Comparison of ENCODE assay signal across 14 cellular contexts in genomic region chr22:44097263-44098020, GRCh38.
A peak's percentile ranks its signal among the peaks of the same experiment; 100 is the strongest.
DNase-seq lines count a peak whose midpoint lies in the region; ATAC-seq, FAIRE-seq and TF ChIP-seq lines count a peak whose summit lies in the region.
"Had no signal": no experiment of that assay in that cellular context is flagged by ENCODE, and none has a peak within 500 bp of the region (broad histone marks: within the 10 kb centered on the region; RNA-seq: fewer than 3 reads in every experiment).

No MANE protein-coding gene starts in this region.

- intact Hi-C loops in natural killer cell (cut with micrococcal nuclease): no loop called here
- intact Hi-C loops in kidney (cut with DNase I): no loop called here

- H3K4me1 ChIP-seq in kidney (ENCODE audit: control insufficient read depth in 1 of 2, insufficient read depth in 1 of 2, low read depth in 1 of 2, low read length in 2 of 2) (no peaks in the 10 kb centered on the region), osteoblast (ENCODE audit: insufficient read depth, low read length) (no peaks in the 10 kb centered on the region)

- no peak overlapping the region for H3K4me3 Mint-ChIP-seq in natural killer cell treated with Interleukin-12 subunit alpha and Interleukin-12 subunit beta and Interleukin-15 and Interleukin-18, amount 100 ng/mL, for 72 hours
- no peak overlapping the region for H3K4me3 Mint-ChIP-seq in natural killer cell
- H3K4me3 Mint-ChIP-seq in glutamatergic neuron (ENCODE audit: unreplicated experiment): no peak overlapping the region
- H3K4me3 Mint-ChIP-seq: B cell; CD4-positive, alpha-beta T cell had no signal

- no peak overlapping the region for H3K27ac Mint-ChIP-seq in natural killer cell treated with Interleukin-12 subunit alpha and Interleukin-12 subunit beta and Interleukin-15 and Interleukin-18, amount 100 ng/mL, for 72 hours
- no peak overlapping the region for H3K27ac Mint-ChIP-seq in natural killer cell
- H3K27ac Mint-ChIP-seq in glutamatergic neuron (ENCODE audit: unreplicated experiment): no peak overlapping the region
- H3K27ac Mint-ChIP-seq: B cell; CD4-positive, alpha-beta T cell had no signal

- H3K4me2 ChIP-seq in osteoblast (ENCODE audit: insufficient read depth, low read length): no peak overlapping the region

- no peak overlapping the region for H3K4me3 ChIP-seq in kidney (ENCODE audit: low read length in 2 of 2)
- H3K4me3 ChIP-seq in osteoblast (ENCODE audit: insufficient read depth, low read length): no peak overlapping the region

- H3K27me3 Mint-ChIP-seq in natural killer cell treated with Interleukin-12 subunit alpha and Interleukin-12 subunit beta and Interleukin-15 and Interleukin-18, amount 100 ng/mL, for 72 hours: no peaks in the 10 kb centered on the region
- H3K27me3 Mint-ChIP-seq in natural killer cell (ENCODE audit: low read depth in 2 of 2) (no peaks in the 10 kb centered on the region), glutamatergic neuron (ENCODE audit: unreplicated experiment) (no peaks in the 10 kb centered on the region)
- H3K27me3 Mint-ChIP-seq: B cell; CD4-positive, alpha-beta T cell had no signal

- FAIRE-seq in kidney (lab: Jason Lieb, UNC): no peak
- FAIRE-seq: A204.1, H54 had no signal

- H3K27ac ChIP-seq in kidney (ENCODE audit: low read depth in 2 of 2, low read length in 2 of 2): no peak overlapping the region
- no peak overlapping the region for H3K27ac ChIP-seq in osteoblast (ENCODE audit: low read depth, low read length)

- no peak overlapping the region for H2AFZ ChIP-seq in osteoblast (ENCODE audit: low read length)

- H3K36me3 ChIP-seq in kidney (ENCODE audit: control insufficient read depth in 1 of 2, insufficient read depth in 2 of 2, low read length in 2 of 2) (no peaks in the 10 kb centered on the region), osteoblast (ENCODE audit: insufficient read depth, low read length) (no peaks in the 10 kb centered on the region)

- H3K27me3 ChIP-seq in osteoblast (ENCODE audit: insufficient read depth, low read length): no peaks in the 10 kb centered on the region

- no peaks in the 10 kb centered on the region for H3K79me2 ChIP-seq in osteoblast (ENCODE audit: insufficient read depth, low read length)

- peak; percentile 58 for DNase-seq in natural killer cell treated with Interleukin-12 subunit alpha and Interleukin-12 subunit beta and Interleukin-15 and Interleukin-18, amount 100 ng/mL, for 72 hours (ENCODE audit: low spot score)
- DNase-seq in natural killer cell (no peak), kidney (peak; percentile 63), osteoblast (ENCODE audit: insufficient read length, low spot score, missing footprints) (peak; percentile 58), glutamatergic neuron (no peak), kidney tubule cell (ENCODE audit: low spot score) (no peak)
- DNase-seq: Calu3; CD4-positive, alpha-beta T cell; DMS 273 treated with DMSO at 0.1 percent for 48 hours had no signal

- no peaks in the 10 kb centered on the region for H3K4me1 Mint-ChIP-seq in natural killer cell treated with Interleukin-12 subunit alpha and Interleukin-12 subunit beta and Interleukin-15 and Interleukin-18, amount 100 ng/mL, for 72 hours (ENCODE audit: low read depth in 2 of 2)
- H3K4me1 Mint-ChIP-seq in natural killer cell (no peaks in the 10 kb centered on the region), glutamatergic neuron (ENCODE audit: low read depth, unreplicated experiment) (peaks cover 2% of the 10 kb centered on the region)
- H3K4me1 Mint-ChIP-seq: B cell had no signal

- no peak overlapping the region for H3K9ac ChIP-seq in kidney (ENCODE audit: low read length in 2 of 2)

- no peaks in the 10 kb centered on the region for H4K20me1 ChIP-seq in osteoblast (ENCODE audit: insufficient read depth, low read length)

- no peaks in the 10 kb centered on the region for H3K9me3 Mint-ChIP-seq in natural killer cell treated with Interleukin-12 subunit alpha and Interleukin-12 subunit beta and Interleukin-15 and Interleukin-18, amount 100 ng/mL, for 72 hours
- H3K9me3 Mint-ChIP-seq in natural killer cell: no peaks in the 10 kb centered on the region
- no peaks in the 10 kb centered on the region for H3K9me3 Mint-ChIP-seq in glutamatergic neuron (ENCODE audit: unreplicated experiment)
- H3K9me3 Mint-ChIP-seq: CD4-positive, alpha-beta T cell had no signal

- TF ChIP-seq CTCF in natural killer cell (IDR thresholded peaks at IDR 0.05) (no peak), kidney (IDR thresholded peaks at IDR 0.05; ENCODE audit: borderline replicate concordance, extremely low read depth, insufficient read depth) (no peak), osteoblast (IDR thresholded peaks at IDR 0.05; ENCODE audit: extremely low read depth, low read depth, low read length) (no peak), glutamatergic neuron (IDR thresholded peaks at IDR 0.05; ENCODE audit: partially characterized antibody, unreplicated experiment) (no peak)

- no peaks in the 10 kb centered on the region for H3K36me3 Mint-ChIP-seq in natural killer cell treated with Interleukin-12 subunit alpha and Interleukin-12 subunit beta and Interleukin-15 and Interleukin-18, amount 100 ng/mL, for 72 hours
- H3K36me3 Mint-ChIP-seq in natural killer cell (no peaks in the 10 kb centered on the region), glutamatergic neuron (ENCODE audit: unreplicated experiment) (no peaks in the 10 kb centered on the region)

- peak in 1 of 2 donors; percentile 30 for ATAC-seq in natural killer cell treated with Interleukin-12 subunit alpha and Interleukin-12 subunit beta and Interleukin-15 and Interleukin-18, amount 100 ng/mL, for 72 hours
- no peak for ATAC-seq in natural killer cell
- no peak for ATAC-seq in HG02884 (IDR thresholded peaks at IDR 0.05; ENCODE audit: unreplicated experiment)
- ATAC-seq: HCT116 had no signal

- H3K9me3 ChIP-seq in kidney (ENCODE audit: control insufficient read depth in 1 of 2, low read length in 2 of 2) (no peaks in the 10 kb centered on the region), osteoblast (ENCODE audit: low read depth, low read length) (no peaks in the 10 kb centered on the region)

Comparison
In these comparisons a context has a peak if more than half of its experiments do, and no peak if none do; other contexts are left out.
1. DNase-seq: peak in natural killer cell treated with Interleukin-12 subunit alpha and Interleukin-12 subunit beta and Interleukin-15 and Interleukin-18, amount 100 ng/mL, for 72 hours (single experiment), kidney (single experiment) and osteoblast (single experiment); none in natural killer cell (single experiment), glutamatergic neuron (single experiment) and kidney tubule cell (single experiment).